Comparison of ENCODE assay signal across 24 cellular contexts in the genomic region with DNA sequence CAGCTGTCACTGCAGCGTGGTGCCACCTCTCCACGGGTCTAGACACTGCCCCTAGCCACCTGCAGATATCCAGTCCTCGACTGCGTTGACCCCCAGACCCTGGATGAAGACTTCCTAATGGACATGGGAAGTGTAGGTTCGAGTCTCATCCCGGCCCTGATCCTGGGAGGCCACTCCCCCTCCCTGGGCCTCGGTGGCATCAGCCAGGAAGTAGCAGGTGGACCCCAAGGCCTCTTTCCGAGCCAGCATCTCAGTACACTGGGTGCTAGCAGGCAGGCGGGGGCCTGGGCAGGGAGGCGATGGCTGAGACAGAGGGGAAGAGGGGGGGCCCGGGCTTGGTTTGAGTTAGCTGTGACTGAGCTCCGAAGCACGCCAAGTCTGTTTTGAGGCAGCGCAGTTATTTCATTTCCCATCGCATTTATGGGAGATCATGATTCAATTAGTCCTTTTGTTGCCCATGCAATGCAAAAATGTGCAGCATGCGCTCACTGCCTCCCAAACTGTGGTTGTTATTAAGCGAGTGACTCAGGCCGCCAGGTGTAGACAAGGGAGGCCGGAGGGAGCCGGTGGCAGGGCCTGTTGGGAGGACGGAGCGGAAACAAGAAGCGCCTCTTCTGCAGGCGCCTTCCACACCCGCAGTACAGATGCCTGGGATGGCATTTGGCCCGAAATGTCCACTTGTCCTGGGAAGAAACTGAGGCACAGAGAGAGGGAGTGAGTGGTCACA. TPM values are rescaled to one million over a fixed set of nuclear protein-coding genes. Genes with fewer than 3 reads are reported as not detected.
DNase-seq lines count a peak whose midpoint lies in the region; ATAC-seq, FAIRE-seq and TF ChIP-seq lines count a peak whose summit lies in the region.
"Had no signal": no experiment of that assay in that cellular context is flagged by ENCODE, and none has a peak within 500 bp of the region (broad histone marks: within the 10 kb centered on the region; RNA-seq: fewer than 3 reads in every experiment).

No MANE protein-coding gene starts in this region.

- no peak for TF ChIP-seq RAD21 in HepG2 (CRISPR knock-in tag; IDR thresholded peaks at IDR 0.05)

- H3K27me3 ChIP-seq in right lobe of liver (no peaks in the 10 kb centered on the region), HepG2 (ENCODE audit: control insufficient read depth in 1 of 2, insufficient read depth in 2 of 2, low read length in 2 of 2) (peaks cover 2 to 56% of the 10 kb centered on the region in 2 experiments; a peak in 4 of 5 replicates), astrocyte (ENCODE audit: insufficient read depth, low read length) (peaks cover 9% of the 10 kb centered on the region)
- H3K27me3 ChIP-seq: body of pancreas had no signal

- FAIRE-seq in HepG2 (lab: Jason Lieb, UNC) (no peak), astrocyte (lab: Jason Lieb, UNC) (no peak)
- FAIRE-seq: D721Med, HTR-8/SVneo had no signal

- WGBS in right lobe of liver (ENCODE audit: insufficient coverage, low coverage, low lambda C conversion rate, missing lambda C conversion rate): 82% methylated on average over 10 of the region's 26 CpGs
- WGBS in HepG2 (ENCODE audit: low lambda C conversion rate): 63% methylated on average over 22 of the region's 26 CpGs

- H3K4me3 ChIP-seq in right lobe of liver (no peak overlapping the region), HepG2 (replicated peaks in 1 of 3; ENCODE audit: insufficient read depth in 1 of 3, low read depth in 2 of 3, low read length in 3 of 3) (no peak overlapping the region), astrocyte (ENCODE audit: insufficient read depth, low read depth, low read length) (no peak overlapping the region)
- H3K4me3 ChIP-seq: body of pancreas, GM23338, left lung had no signal

- H3K9me3 Mint-ChIP-seq in astrocyte (ENCODE audit: unreplicated experiment) (peaks cover 6% of the 10 kb centered on the region), neural crest cell (no peaks in the 10 kb centered on the region)
- H3K9me3 Mint-ChIP-seq: natural killer cell treated with Interleukin-12 subunit alpha and Interleukin-12 subunit beta and Interleukin-15 and Interleukin-18, amount 100 ng/mL, for 72 hours; type B pancreatic cell had no signal

- H3K27ac ChIP-seq in right lobe of liver (no peak overlapping the region), HepG2 (ENCODE audit: extremely low read length, insufficient read depth, low read length) (no peak overlapping the region), astrocyte (ENCODE audit: low read depth, low read length) (no peak overlapping the region)
- H3K27ac ChIP-seq: body of pancreas, epithelial cell of prostate, KMS-11, left lung, parathyroid adenoma had no signal

- H3K4me1 ChIP-seq in right lobe of liver: no peaks in the 10 kb centered on the region
- no peaks in the 10 kb centered on the region for H3K4me1 ChIP-seq in HepG2 (ENCODE audit: insufficient read depth, low read length)
- H3K4me1 ChIP-seq in astrocyte (ENCODE audit: insufficient read depth, low read length): no peaks in the 10 kb centered on the region
- H3K4me1 ChIP-seq: body of pancreas, left lung, parathyroid adenoma had no signal

- no peak for TF ChIP-seq CTCF in right lobe of liver (IDR thresholded peaks at IDR 0.05)
- TF ChIP-seq CTCF in HepG2 (CRISPR knock-in tag; IDR thresholded peaks at IDR 0.05): no peak
- no peak for TF ChIP-seq CTCF in astrocyte (IDR thresholded peaks at IDR 0.05; ENCODE audit: insufficient read depth, low read depth, low read length)
- no peak for TF ChIP-seq CTCF in neural crest cell (conservative IDR thresholded peaks at IDR 0.05)

- CTCF ChIA-PET in HepG2 (lab: Yijun Ruan, JAX; ENCODE audit: low intra/inter-chr PET ratio, low total read pairs): no interaction called here

- H3K36me3 Mint-ChIP-seq in astrocyte (ENCODE audit: low read depth, unreplicated experiment) (no peaks in the 10 kb centered on the region), neural crest cell (ENCODE audit: low read depth) (no peaks in the 10 kb centered on the region)
- H3K36me3 Mint-ChIP-seq: activated naive CD8-positive, alpha-beta T cell treated with anti-CD3 and anti-CD28 coated beads, Interleukin-2, amount 10 ng/mL, durations not matched to agents 7 days and 5 days; T-cell; type B pancreatic cell had no signal

- in situ Hi-C loops in HepG2 (cut with HindIII; ENCODE audit: extremely low pct_ligation_motif_present, low pct_unique_long_range_greater_than_20kb): no loop called here

- H3K4me1 Mint-ChIP-seq in astrocyte (ENCODE audit: low read depth, unreplicated experiment) (no peaks in the 10 kb centered on the region), neural crest cell (peaks cover 33% of the 10 kb centered on the region)
- H3K4me1 Mint-ChIP-seq: activated naive CD8-positive, alpha-beta T cell treated with anti-CD3 and anti-CD28 coated beads, Interleukin-2, amount 10 ng/mL, durations not matched to agents 7 days and 5 days; T-cell had no signal

- H3K36me3 ChIP-seq in right lobe of liver (no peaks in the 10 kb centered on the region), HepG2 (replicated peaks in 1 of 2; ENCODE audit: control insufficient read depth in 1 of 2, insufficient read depth in 2 of 2, low read length in 2 of 2) (no peaks in the 10 kb centered on the region), astrocyte (ENCODE audit: insufficient read depth, low read length) (no peaks in the 10 kb centered on the region)
- H3K36me3 ChIP-seq: left lung had no signal

- DNase-seq in right lobe of liver (peak in 2 of 3 donors; percentile 15 to 38), HepG2 (ENCODE audit: low spot score) (no peak), astrocyte (ENCODE audit: low read depth) (peak; percentile 52), neural crest cell (ENCODE audit: low read depth, low spot score) (no peak), GF-D8 (lab: John Stamatoyannopoulos, UW) (no peak), cerebellar cortex (ENCODE audit: low spot score) (no peak)
- DNase-seq: activated CD8-positive, alpha-beta T cell treated with anti-CD3 and anti-CD28 coated beads for 36 hours; activated effector memory CD4-positive, alpha-beta T cell treated with Interleukin-2 at 50 U/mL for 16 hours; activated naive CD8-positive, alpha-beta T cell treated with anti-CD3 and anti-CD28 coated beads, Interleukin-2, amount 10 ng/mL, durations not matched to agents 7 days and 5 days; body of pancreas; NCI-H1436 treated with DMSO at 0.1 percent for 48 hours; SHP77 treated with DMSO at 0.1 percent for 48 hours; T-cell had no signal

- H3K27me3 Mint-ChIP-seq in astrocyte (ENCODE audit: low read depth, unreplicated experiment): peaks cover 12% of the 10 kb centered on the region
- peaks cover 2% of the 10 kb centered on the region for H3K27me3 Mint-ChIP-seq in neural crest cell (ENCODE audit: low read depth)

- H3K27ac Mint-ChIP-seq in astrocyte (ENCODE audit: unreplicated experiment) (no peak overlapping the region), neural crest cell (ENCODE audit: unreplicated experiment) (peak overlapping the region; percentile 97)
- H3K27ac Mint-ChIP-seq: activated CD8-positive, alpha-beta T cell treated with anti-CD3 and anti-CD28 coated beads for 36 hours; activated naive CD8-positive, alpha-beta T cell treated with anti-CD3 and anti-CD28 coated beads, Interleukin-2, amount 10 ng/mL, durations not matched to agents 7 days and 5 days; GM23338; natural killer cell treated with Interleukin-12 subunit alpha and Interleukin-12 subunit beta and Interleukin-15 and Interleukin-18, amount 100 ng/mL, for 72 hours; T-cell; type B pancreatic cell had no signal

- no peaks in the 10 kb centered on the region for H3K79me2 ChIP-seq in HepG2 (ENCODE audit: insufficient read depth, low read length)
- no peaks in the 10 kb centered on the region for H3K79me2 ChIP-seq in astrocyte (ENCODE audit: insufficient read depth, low read length)
- H3K79me2 ChIP-seq: parathyroid adenoma had no signal

- no peak for ATAC-seq in right lobe of liver
- ATAC-seq in HepG2: no peak
- ATAC-seq in HG02938 (IDR thresholded peaks at IDR 0.05; ENCODE audit: unreplicated experiment): no peak
- no peak for ATAC-seq in GM18868 (IDR thresholded peaks at IDR 0.05; ENCODE audit: unreplicated experiment)
- ATAC-seq: activated CD8-positive, alpha-beta T cell treated with anti-CD3 and anti-CD28 coated beads for 36 hours; body of pancreas; GM23338; left lung; natural killer cell treated with Interleukin-12 subunit alpha and Interleukin-12 subunit beta and Interleukin-15 and Interleukin-18, amount 100 ng/mL, for 72 hours; T-cell had no signal

- TF ChIP-seq POLR2A in right lobe of liver (IDR thresholded peaks at IDR 0.05): no peak
- TF ChIP-seq POLR2A in HepG2 (IDR thresholded peaks at IDR 0.05; ENCODE audit: insufficient read depth in 1 of 2, low read depth in 2 of 2, low read length in 2 of 2): no peak

- no TSS peak for BruUV-seq in HepG2 (replicated peaks; lab: Mats Ljungman, UMichigan)

- H3K4me3 Mint-ChIP-seq in astrocyte (ENCODE audit: unreplicated experiment): no peak overlapping the region
- peak overlapping the region; percentile 19 for H3K4me3 Mint-ChIP-seq in neural crest cell
- H3K4me3 Mint-ChIP-seq: activated CD8-positive, alpha-beta T cell treated with anti-CD3 and anti-CD28 coated beads for 36 hours; activated naive CD8-positive, alpha-beta T cell treated with anti-CD3 and anti-CD28 coated beads, Interleukin-2, amount 10 ng/mL, durations not matched to agents 7 days and 5 days; GM23338; natural killer cell treated with Interleukin-12 subunit alpha and Interleukin-12 subunit beta and Interleukin-15 and Interleukin-18, amount 100 ng/mL, for 72 hours; T-cell; type B pancreatic cell had no signal

- H4K20me1 ChIP-seq in HepG2 (ENCODE audit: insufficient read depth, low read length): no peaks in the 10 kb centered on the region
- no peaks in the 10 kb centered on the region for H4K20me1 ChIP-seq in astrocyte (ENCODE audit: insufficient read depth, low read length)

- H2AFZ ChIP-seq in HepG2 (ENCODE audit: low read length): no peak overlapping the region
- H2AFZ ChIP-seq in astrocyte (ENCODE audit: low read depth, low read length): no peak overlapping the region
- H2AFZ ChIP-seq: GM23338, parathyroid adenoma had no signal

- TF ChIP-seq EP300 in HepG2 (IDR thresholded peaks at IDR 0.05; ENCODE audit: low read depth in 2 of 2, low read length in 2 of 2) (no peak), HepG2 (CRISPR knock-in tag; IDR thresholded peaks at IDR 0.05; ENCODE audit: borderline replicate concordance) (no peak)

- H3K4me2 ChIP-seq in HepG2 (ENCODE audit: low read depth, low read length): no peak overlapping the region
- no peak overlapping the region for H3K4me2 ChIP-seq in astrocyte (ENCODE audit: low read length)
- H3K4me2 ChIP-seq: GM23338, KMS-11 had no signal

- no peak overlapping the region for H3K9ac ChIP-seq in HepG2 (ENCODE audit: insufficient read depth, low read depth, low read length)
- H3K9ac ChIP-seq in astrocyte (ENCODE audit: low read length): no peak overlapping the region
- H3K9ac ChIP-seq: KMS-11, parathyroid adenoma had no signal

- intact Hi-C loops in right lobe of liver (cut with DNase I) (no loop called here), HepG2 (cut with micrococcal nuclease; ENCODE audit: unreplicated experiment) (no loop called here)

- no peaks in the 10 kb centered on the region for H3K9me3 ChIP-seq in right lobe of liver
- no peaks in the 10 kb centered on the region for H3K9me3 ChIP-seq in HepG2 (ENCODE audit: low read length)
- H3K9me3 ChIP-seq in astrocyte (ENCODE audit: insufficient read depth, low read depth, low read length): no peaks in the 10 kb centered on the region
- H3K9me3 ChIP-seq: body of pancreas, left lung had no signal

- POLR2A ChIA-PET in HepG2 (lab: Yijun Ruan, JAX): no interaction called here

RNA-seq across cellular contexts. Expression of a gene that starts 25.3 kb away (rescaled TPM):
- total RNA-seq in right lobe of liver (1 to 10 TPM in 2 of 6 experiments, under 1 TPM in 4; 0.22 to 1.3 (median 0.37) TPM), HepG2 (2016; rRNA removed; fragmentation: Illumina TruSeq; extraction: Trizol) (not detected in 2 replicates), astrocyte (17.7 and 29.4 TPM in 2 replicates), neural crest cell (0.52 and 0.58 TPM in 2 replicates)
- not detected in 2 replicates for total RNA-seq in HepG2 (2016; cell fraction: cytosol; rRNA removed; fragmentation: Illumina TruSeq; extraction: Trizol; ENCODE audit: low read depth)
- not detected in 2 replicates for total RNA-seq in HepG2 (2016; cell fraction: insoluble cytoplasmic fraction; rRNA removed; fragmentation: Illumina TruSeq; extraction: Trizol)
- total RNA-seq in HepG2 (2016; cell fraction: membrane; rRNA removed; fragmentation: Illumina TruSeq; extraction: Trizol): not detected in 2 replicates
- not detected in 2 replicates for total RNA-seq in HepG2 (2016; cell fraction: nucleus; rRNA removed; fragmentation: Illumina TruSeq; extraction: Trizol)
- not detected in 2 replicates for polyA plus RNA-seq in HepG2 (2011; rRNA removed)
- polyA plus RNA-seq in HepG2 (2011; cell fraction: cytosol; rRNA removed): not detected in 2 replicates
- 0.02 TPM in 1 of 2 replicates, not detected in the other for polyA plus RNA-seq in HepG2 (2011; cell fraction: nucleus; rRNA removed)
- not detected in 2 replicates for polyA plus RNA-seq in HepG2 (2012)
- not detected in 2 replicates for polyA plus RNA-seq in HepG2 (2016; cell fraction: cytosol; fragmentation: Illumina TruSeq; extraction: Trizol; ENCODE audit: low read depth)
- not detected in 2 replicates for polyA plus RNA-seq in HepG2 (2016; cell fraction: insoluble cytoplasmic fraction; fragmentation: Illumina TruSeq; extraction: Trizol; ENCODE audit: low read depth)
- polyA plus RNA-seq in HepG2 (2016; cell fraction: membrane; fragmentation: Illumina TruSeq; extraction: Trizol; ENCODE audit: low read depth): not detected in 2 replicates
- polyA plus RNA-seq in HepG2 (2016; cell fraction: nucleus; fragmentation: Illumina TruSeq; extraction: Trizol; ENCODE audit: insufficient read depth, low read depth): not detected in 2 replicates
- not detected in 2 replicates for polyA minus RNA-seq in HepG2 (2011; rRNA and poly(A)+ RNA removed; ENCODE audit: low replicate concordance)
- polyA minus RNA-seq in HepG2 (2011; cell fraction: cytosol; rRNA and poly(A)+ RNA removed): not detected in 2 replicates
- not detected in 2 replicates for polyA minus RNA-seq in HepG2 (2011; cell fraction: nucleus; rRNA and poly(A)+ RNA removed)

Comparison
In these comparisons a context has a peak if more than half of its experiments do, and no peak if none do; other contexts are left out.
1. DNase-seq: peak in right lobe of liver (2 of 3) and astrocyte (single experiment); none in HepG2 (single experiment), neural crest cell (single experiment), GF-D8 (single experiment) and cerebellar cortex (single experiment).